Comparison of ENCODE assay signal across 22 cellular contexts in genomic region chr1:25888426-25888987, GRCh38. TPM values are rescaled to one million over a fixed set of nuclear protein-coding genes. Genes with fewer than 3 reads are reported as not detected.
"Had no signal": no experiment of that assay in that cellular context is flagged by ENCODE, and none has a peak within 500 bp of the region (broad histone marks: within the 10 kb centered on the region; RNA-seq: fewer than 3 reads in every experiment).

No MANE protein-coding gene starts in this region.

- H3K4me1 ChIP-seq: parathyroid adenoma had no signal

- H3K27me3 ChIP-seq: adrenal gland, ascending aorta, brain microvascular endothelial cell, gastroesophageal sphincter, right atrium auricular region, spleen, tibial nerve had no signal

- H3K9me3 ChIP-seq: adrenal gland, ascending aorta, gastroesophageal sphincter, right atrium auricular region, spleen, tibial nerve had no signal

- H2AFZ ChIP-seq: parathyroid adenoma had no signal

- H3K9me3 Mint-ChIP-seq: activated naive CD4-positive, alpha-beta T cell treated with anti-CD3 and anti-CD28 coated beads for 36 hours; activated naive CD8-positive, alpha-beta T cell treated with anti-CD3 and anti-CD28 coated beads for 36 hours; activated T-helper 1 cell treated with anti-CD3 and anti-CD28 coated beads, Interleukin-12 subunit alpha, Interleukin-12 subunit beta, Interleukin-2, Interleukin-4 antibody, amounts not matched to agents 30 ng/mL and 10 ng/mL and 1 ng/mL, durations not matched to agents 14 hours and 24 hours and 36 hours; effector memory CD8-positive, alpha-beta T cell; nephron progenitor cell had no signal

- H3K4me3 ChIP-seq: adrenal gland, ascending aorta, gastroesophageal sphincter, right atrium auricular region, spleen, tibial nerve had no signal

- H3K27ac ChIP-seq: adrenal gland, ascending aorta, brain microvascular endothelial cell, gastroesophageal sphincter, parathyroid adenoma, right atrium auricular region, spleen had no signal

- H3K4me3 Mint-ChIP-seq: activated naive CD4-positive, alpha-beta T cell treated with anti-CD3 and anti-CD28 coated beads for 36 hours; activated naive CD8-positive, alpha-beta T cell treated with anti-CD3 and anti-CD28 coated beads for 36 hours; activated T-helper 1 cell treated with anti-CD3 and anti-CD28 coated beads, Interleukin-12 subunit alpha, Interleukin-12 subunit beta, Interleukin-2, Interleukin-4 antibody, amounts not matched to agents 30 ng/mL and 10 ng/mL and 1 ng/mL, durations not matched to agents 14 hours and 24 hours and 36 hours; effector memory CD8-positive, alpha-beta T cell; nephron progenitor cell had no signal

- H3K79me2 ChIP-seq: parathyroid adenoma had no signal

- H3K27me3 Mint-ChIP-seq: activated naive CD8-positive, alpha-beta T cell treated with anti-CD3 and anti-CD28 coated beads for 36 hours; effector memory CD8-positive, alpha-beta T cell had no signal

- H3K36me3 Mint-ChIP-seq: activated naive CD8-positive, alpha-beta T cell treated with anti-CD3 and anti-CD28 coated beads for 36 hours had no signal

- DNase-seq: activated CD4-positive, alpha-beta T cell treated with anti-CD3 and anti-CD28 coated beads for 48 hours; activated CD4-positive, alpha-beta T cell treated with anti-CD3 and anti-CD28 coated beads, Interleukin-2, amount 50 U/mL, for 48 hours; activated CD8-positive, alpha-beta memory T cell treated with anti-CD3 and anti-CD28 coated beads for 24 hours; activated effector memory CD4-positive, alpha-beta T cell treated with anti-CD3 and anti-CD28 coated beads, Interleukin-2, amount 50 U/mL, for 16 hours; activated naive CD4-positive, alpha-beta T cell treated with anti-CD3 and anti-CD28 coated beads for 36 hours; activated naive CD8-positive, alpha-beta T cell treated with anti-CD3 and anti-CD28 coated beads for 36 hours; adrenal gland; brain microvascular endothelial cell; caudate nucleus; cortex of kidney; effector memory CD8-positive, alpha-beta T cell; hippocampal formation; mesenchymal stem cell; nephron progenitor cell; stimulated activated naive CD4-positive, alpha-beta T cell treated with Interleukin-2 at 50 U/mL for 16 hours had no signal

- ATAC-seq: effector memory CD8-positive, alpha-beta T cell; gastroesophageal sphincter had no signal

- H3K36me3 ChIP-seq: adrenal gland, ascending aorta, brain microvascular endothelial cell, gastroesophageal sphincter, right atrium auricular region, spleen had no signal

- H3K27ac Mint-ChIP-seq: activated naive CD4-positive, alpha-beta T cell treated with anti-CD3 and anti-CD28 coated beads for 36 hours; activated naive CD8-positive, alpha-beta T cell treated with anti-CD3 and anti-CD28 coated beads for 36 hours; activated T-helper 1 cell treated with anti-CD3 and anti-CD28 coated beads, Interleukin-12 subunit alpha, Interleukin-12 subunit beta, Interleukin-2, Interleukin-4 antibody, amounts not matched to agents 30 ng/mL and 10 ng/mL and 1 ng/mL, durations not matched to agents 14 hours and 24 hours and 36 hours; effector memory CD8-positive, alpha-beta T cell; nephron progenitor cell had no signal

RNA-seq across cellular contexts. Expression of gene AUNIP, which starts 29.2 kb away (rescaled TPM):
- total RNA-seq: ascending aorta, right atrium auricular region, tibial nerve had no signal
